Comparison of ENCODE assay signal across 1 cellular context in the genomic region with DNA sequence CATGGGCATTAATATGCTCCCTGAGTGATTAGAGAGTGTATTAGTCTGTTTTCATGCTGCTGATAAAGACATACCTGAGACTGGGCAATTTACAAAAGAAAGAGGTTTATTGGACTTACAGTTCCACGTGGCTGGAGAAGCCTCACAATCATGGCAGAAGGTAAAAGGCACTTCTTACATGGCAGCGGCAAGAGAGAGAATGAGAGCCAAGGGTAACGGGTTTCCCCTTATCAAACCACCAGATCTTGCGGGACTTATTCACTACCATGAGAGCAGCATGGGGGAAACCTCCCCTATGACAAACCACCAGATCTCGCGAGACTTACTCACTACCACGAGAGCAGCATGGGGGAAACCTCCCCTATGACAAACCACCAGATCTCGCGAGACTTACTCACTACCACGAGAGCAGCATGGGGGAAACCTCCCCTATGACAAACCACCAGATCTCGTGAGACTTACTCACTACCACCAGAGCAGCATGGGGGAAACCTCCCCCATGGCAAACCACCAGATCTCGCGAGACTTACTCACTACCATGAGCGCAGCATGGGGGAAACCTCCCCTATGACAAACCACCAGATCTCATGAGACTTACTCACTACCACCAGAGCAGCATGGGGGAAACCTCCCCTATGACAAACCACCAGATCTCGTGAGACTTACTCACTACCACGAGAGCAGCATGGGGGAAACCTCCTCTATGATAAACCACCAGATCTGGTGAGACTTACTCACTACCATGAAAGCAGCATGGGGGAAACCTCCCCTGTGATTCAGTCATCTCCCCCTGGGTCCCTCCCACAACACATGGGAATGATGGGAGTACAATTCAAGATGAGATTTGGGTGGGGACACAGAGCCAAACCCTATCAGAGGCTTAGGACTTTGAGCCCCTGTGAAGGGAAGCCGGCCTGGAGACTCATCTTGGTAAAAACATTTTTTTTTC. TPM values are rescaled to one million over a fixed set of nuclear protein-coding genes. Genes with fewer than 3 reads are reported as not detected.
"Had no signal": no experiment of that assay in that cellular context is flagged by ENCODE, and none has a peak within 500 bp of the region (broad histone marks: within the 10 kb centered on the region; RNA-seq: fewer than 3 reads in every experiment).

No MANE protein-coding gene starts in this region.

RNA-seq across cellular contexts. Expression of gene B3GAT1, which starts 32.4 kb away (rescaled TPM):
- total RNA-seq: dermis blood vessel endothelial cell had no signal
